In genomic region chr4:112145820-112146813, GRCh38 we compare ENCODE assay signal across 1 cellular context.
TF ChIP-seq lines count a peak whose summit lies in the region.

No MANE protein-coding gene starts in this region.

TF ChIP-seq in GM12878, 131 proteins besides CTCF, POLR2A, EP300 and RAD21 (continued from another document and continues in another):
- TF ChIP-seq HSF1 (IDR thresholded peaks at IDR 0.05; ENCODE audit: low read depth, low read length), result no peak
- no peak for TF ChIP-seq NFYA (IDR thresholded peaks at IDR 0.05; ENCODE audit: borderline replicate concordance, low read depth, low read length)
- no peak for TF ChIP-seq PBX3 (IDR thresholded peaks at IDR 0.05; ENCODE audit: insufficient replicate concordance, low read depth, low read length)
- TF ChIP-seq E2F4 (IDR thresholded peaks at IDR 0.05; ENCODE audit: low read depth, low read length), result no peak
- TF ChIP-seq HDAC6 (IDR thresholded peaks at IDR 0.05; ENCODE audit: unreplicated experiment), result no peak
- no peak for TF ChIP-seq POLR2AphosphoS2 (IDR thresholded peaks at IDR 0.05; ENCODE audit: low read depth, low read length)
- TF ChIP-seq ZNF274 (IDR thresholded peaks at IDR 0.05; ENCODE audit: insufficient read depth, insufficient read length), result no peak
- no peak for TF ChIP-seq BCLAF1 (IDR thresholded peaks at IDR 0.05)
- peak; percentile 86 for TF ChIP-seq YY1 (IDR thresholded peaks at IDR 0.05; ENCODE audit: low read depth, low read length)
- TF ChIP-seq FOXM1 (IDR thresholded peaks at IDR 0.05; ENCODE audit: low read depth, low read length), result 0 out of 2 replicates have a peak, but pooled peaks have one; percentile 34
- TF ChIP-seq IKZF2 (IDR thresholded peaks at IDR 0.05), result peak in 1 of 2 experiments; percentile 33; a peak in 1 of 4 replicates
- no peak for TF ChIP-seq BCL11A (IDR thresholded peaks at IDR 0.05; ENCODE audit: low read depth, low read length)
- 0 out of 2 replicates have a peak, but pooled peaks have one; percentile 36 for TF ChIP-seq MTA2 (IDR thresholded peaks at IDR 0.05; ENCODE audit: low read depth)
- peak; percentile 22; the same call in 1 of the 2 replicates for TF ChIP-seq PKNOX1 (IDR thresholded peaks at IDR 0.05)
- TF ChIP-seq RELB (IDR thresholded peaks at IDR 0.05; ENCODE audit: low read depth), result peak; percentile 52
- TF ChIP-seq SUZ12 (IDR thresholded peaks at IDR 0.05; ENCODE audit: unreplicated experiment), result no peak
- TF ChIP-seq CHD4 (IDR thresholded peaks at IDR 0.05), result no peak
- TF ChIP-seq CHD1 (IDR thresholded peaks at IDR 0.05; ENCODE audit: low read depth, low read length), result no peak
- TF ChIP-seq ELK1 (IDR thresholded peaks at IDR 0.05; ENCODE audit: low read depth, low read length), result no peak
- TF ChIP-seq TCF12 (IDR thresholded peaks at IDR 0.05; ENCODE audit: low read depth, low read length), result no peak
- TF ChIP-seq POLR2AphosphoS5 (IDR thresholded peaks at IDR 0.05; ENCODE audit: low read length), result no peak
- no peak for TF ChIP-seq SMC3 (IDR thresholded peaks at IDR 0.05; ENCODE audit: borderline replicate concordance, low read length)
- TF ChIP-seq ASH2L (IDR thresholded peaks at IDR 0.05; ENCODE audit: borderline replicate concordance, low read depth), result no peak
- no peak for TF ChIP-seq USF2 (IDR thresholded peaks at IDR 0.05; ENCODE audit: borderline replicate concordance, low read depth, low read length)
- no peak for TF ChIP-seq WRNIP1 (IDR thresholded peaks at IDR 0.05; ENCODE audit: borderline replicate concordance, low read depth, low read length)
- no peak for TF ChIP-seq E4F1 (IDR thresholded peaks at IDR 0.05; ENCODE audit: borderline replicate concordance, partially characterized antibody)
- TF ChIP-seq RUNX3 (IDR thresholded peaks at IDR 0.05; ENCODE audit: low read length), result 0 out of 2 replicates have a peak, but pooled peaks have one; percentile 10
- no peak for TF ChIP-seq CBX3 (IDR thresholded peaks at IDR 0.05; ENCODE audit: borderline replicate concordance, low read depth)
- no peak for TF ChIP-seq NR2C1 (IDR thresholded peaks at IDR 0.05)
- TF ChIP-seq MEF2B (IDR thresholded peaks at IDR 0.05; ENCODE audit: partially characterized antibody, poor library complexity, severe bottlenecking), result no peak
- no peak for TF ChIP-seq JUND (IDR thresholded peaks at IDR 0.05; ENCODE audit: low read depth, low read length)
- no peak for TF ChIP-seq CUX1 (IDR thresholded peaks at IDR 0.05; ENCODE audit: insufficient replicate concordance, low read depth, low read length)
- no peak for TF ChIP-seq PAX8 (IDR thresholded peaks at IDR 0.05)
- TF ChIP-seq TAF1 (IDR thresholded peaks at IDR 0.05; ENCODE audit: borderline replicate concordance, low read depth, low read length), result peak; percentile 23; the same call in 1 of the 2 replicates
- TF ChIP-seq RCOR1 (conservative IDR thresholded peaks at IDR 0.05; ENCODE audit: low read depth, low read length), result no peak
- no peak for TF ChIP-seq KDM1A (IDR thresholded peaks at IDR 0.05; ENCODE audit: borderline replicate concordance)
